ENCODE assay signal across 1 cellular context in the genomic region with DNA sequence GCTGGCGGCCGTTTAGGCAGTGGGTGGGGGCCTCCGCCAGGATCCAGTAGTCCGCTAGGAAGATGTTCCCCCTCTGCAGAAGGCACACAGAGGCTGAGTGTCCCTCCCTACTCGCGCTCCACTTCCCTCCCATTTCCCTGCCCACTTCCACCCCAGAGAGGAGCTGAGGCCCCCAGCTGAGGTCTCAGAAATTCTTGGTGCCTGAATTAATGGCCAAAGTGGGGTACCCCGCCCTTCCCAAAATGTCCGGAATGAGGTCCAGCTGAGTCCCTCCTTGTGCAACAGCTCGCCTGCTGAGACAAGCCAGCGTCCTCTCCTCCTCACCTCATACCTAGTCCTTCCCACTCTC.
A peak's percentile ranks its signal among the peaks of the same experiment; 100 is the strongest.
TF ChIP-seq lines count a peak whose summit lies in the region.

No MANE protein-coding gene starts in this region.

TF ChIP-seq in Ishikawa, 13 proteins besides CTCF, POLR2A, EP300 and RAD21 (continued from another document):
- TF ChIP-seq, protein P1, sequence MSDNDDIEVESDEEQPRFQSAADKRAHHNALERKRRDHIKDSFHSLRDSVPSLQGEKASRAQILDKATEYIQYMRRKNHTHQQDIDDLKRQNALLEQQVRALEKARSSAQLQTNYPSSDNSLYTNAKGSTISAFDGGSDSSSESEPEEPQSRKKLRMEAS (IDR thresholded peaks at IDR 0.05), result no peak
- peak; percentile 16; the same call in 1 of the 2 replicates for TF ChIP-seq ZBTB7A (IDR thresholded peaks at IDR 0.05; ENCODE audit: low read depth)
